ENCODE assay signal across 9 cellular contexts in genomic region chr14:95143813-95144620, GRCh38. TPM values are rescaled to one million over a fixed set of nuclear protein-coding genes. Genes with fewer than 3 reads are reported as not detected.
DNase-seq lines count a peak whose midpoint lies in the region; ATAC-seq and TF ChIP-seq lines count a peak whose summit lies in the region.
"Had no signal": no experiment of that assay in that cellular context is flagged by ENCODE, and none has a peak within 500 bp of the region (broad histone marks: within the 10 kb centered on the region; RNA-seq: fewer than 3 reads in every experiment).

No MANE protein-coding gene starts in this region.

- TF ChIP-seq RAD21 in IMR-90 (IDR thresholded peaks at IDR 0.05; ENCODE audit: low read length) = no peak

- BruUV-seq in IMR-90 (replicated peaks; lab: Mats Ljungman, UMichigan) = no TSS peak

- ATAC-seq in CD4-positive, alpha-beta T cell (ENCODE audit: poor library complexity) = no peak
- ATAC-seq in IMR-90 (ENCODE audit: low read depth) (0 out of 2 replicates have a peak, but pooled peaks have one; percentile 27), HG03460 (IDR thresholded peaks at IDR 0.05; ENCODE audit: unreplicated experiment) (no peak)

- H3K4me1 ChIP-seq in IMR-90 (ENCODE audit: control insufficient read depth, insufficient read depth, low read length) = peaks cover 3% of the 10 kb centered on the region

- dilution Hi-C loops in IMR-90 (cut with HindIII; ENCODE audit: low sequenced_read_pairs, unreplicated experiment) = no loop called here

- TF ChIP-seq POLR2A in IMR-90 (IDR thresholded peaks at IDR 0.05; ENCODE audit: low read depth, low read length) = no peak

- H3K23ac ChIP-seq in IMR-90 (ENCODE audit: low read depth, low read length) = no peak overlapping the region

- no peaks in the 10 kb centered on the region for H3K36me3 ChIP-seq in IMR-90 (ENCODE audit: control insufficient read depth, insufficient read depth, low read length)
- H3K36me3 ChIP-seq in H7 (replicated peaks; ENCODE audit: control insufficient read depth, insufficient read depth, low read length) = no peaks in the 10 kb centered on the region

- H3K4me3 Mint-ChIP-seq in CD4-positive, alpha-beta T cell = peak overlapping the region; percentile 13
- peak overlapping the region; percentile 31 for H3K4me3 Mint-ChIP-seq in osteocyte (ENCODE audit: unreplicated experiment)
- H3K4me3 Mint-ChIP-seq: nephron had no signal

- H4K91ac ChIP-seq in IMR-90 (ENCODE audit: insufficient read depth, low read depth, low read length) = no peak overlapping the region

- H3K9me1 ChIP-seq in IMR-90 (ENCODE audit: insufficient read depth, low read length) = peaks cover 5% of the 10 kb centered on the region

- H2BK20ac ChIP-seq in IMR-90 (ENCODE audit: low read depth, low read length) = no peak overlapping the region

- in situ Hi-C loops in IMR-90 (cut with MboI; ENCODE audit: low sequenced_read_pairs) = loop anchor here (25.0 kb wide), 1 partner anchor 368 kb away; the partner anchor contains the start of gene SYNE3

- peak overlapping the region; percentile 36 for H3K4me2 ChIP-seq in IMR-90 (ENCODE audit: low read depth, low read length)

- no peak overlapping the region for H2BK15ac ChIP-seq in IMR-90 (ENCODE audit: low read depth, low read length)

- no peak overlapping the region for H3K27ac Mint-ChIP-seq in CD4-positive, alpha-beta T cell
- peak overlapping the region; percentile 77 for H3K27ac Mint-ChIP-seq in osteocyte (ENCODE audit: unreplicated experiment)
- H3K27ac Mint-ChIP-seq: nephron had no signal

- no peak for TF ChIP-seq CTCF in CD4-positive, alpha-beta T cell (IDR thresholded peaks at IDR 0.05)
- no peak for TF ChIP-seq CTCF in IMR-90 (conservative IDR thresholded peaks at IDR 0.05; ENCODE audit: low read depth, low read length)
- TF ChIP-seq CTCF in coronary artery (IDR thresholded peaks at IDR 0.05) = no peak
- no peak for TF ChIP-seq CTCF in osteocyte (IDR thresholded peaks at IDR 0.05)

- H4K8ac ChIP-seq in IMR-90 (ENCODE audit: low read depth in 2 of 2, low read length in 2 of 2) = no peak overlapping the region

- WGBS in IMR-90 (ENCODE audit: extremely low coverage in 2 of 2, insufficient read length in 1 of 2), 2 experiments = no CpG with 5 or more reads among the region's 4 CpGs

- H3K14ac ChIP-seq in IMR-90 (replicated peaks; ENCODE audit: low read depth, low read length) = no peak overlapping the region

- H4K5ac ChIP-seq in IMR-90 (ENCODE audit: low read depth, low read length) = no peak overlapping the region

- H3K36me3 Mint-ChIP-seq in CD4-positive, alpha-beta T cell (ENCODE audit: low read depth) = peaks cover 57% of the 10 kb centered on the region
- peaks cover 12% of the 10 kb centered on the region for H3K36me3 Mint-ChIP-seq in osteocyte (ENCODE audit: unreplicated experiment)

- no peak overlapping the region for H2AFZ ChIP-seq in IMR-90 (replicated peaks; ENCODE audit: low read length, poor library complexity)

- no peak overlapping the region for H2AK9ac ChIP-seq in IMR-90 (replicated peaks; ENCODE audit: low read depth, low read length, poor library complexity)

- peaks cover 33% of the 10 kb centered on the region for H4K20me1 ChIP-seq in IMR-90 (ENCODE audit: insufficient read depth, low read length)

- H3K9me3 Mint-ChIP-seq in CD4-positive, alpha-beta T cell = peaks cover 5% of the 10 kb centered on the region
- H3K9me3 Mint-ChIP-seq in osteocyte (ENCODE audit: unreplicated experiment) = peaks cover 9% of the 10 kb centered on the region

- no peaks in the 10 kb centered on the region for H3K27me3 Mint-ChIP-seq in CD4-positive, alpha-beta T cell
- H3K27me3 Mint-ChIP-seq in osteocyte (ENCODE audit: unreplicated experiment) = no peaks in the 10 kb centered on the region

- no peaks in the 10 kb centered on the region for H3K27me3 ChIP-seq in CD4-positive, alpha-beta T cell (ENCODE audit: control insufficient read depth, insufficient read depth, low read length)
- no peaks in the 10 kb centered on the region for H3K27me3 ChIP-seq in IMR-90 (ENCODE audit: control insufficient read depth, insufficient read depth, low read length)
- no peaks in the 10 kb centered on the region for H3K27me3 ChIP-seq in H7 (ENCODE audit: control insufficient read depth, insufficient read depth, low read length)

- H3K56ac ChIP-seq in IMR-90 (ENCODE audit: extremely low read depth, insufficient read depth, low read length) = no peak overlapping the region

- no peak for DNase-seq in CD4-positive, alpha-beta T cell
- DNase-seq in IMR-90 (peak; percentile 29), coronary artery (ENCODE audit: low spot score) (no peak), osteocyte (ENCODE audit: extremely low spot score, unreplicated experiment) (no peak), HPDE6-E6E7 (ENCODE audit: extremely low spot score) (no peak), NCI-H2227 treated with DMSO at 0.1 percent for 48 hours (lab: John Stamatoyannopoulos, UW) (no peak), H7 (no peak)

- H2AK5ac ChIP-seq in IMR-90 (ENCODE audit: low read depth, low read length) = no peak overlapping the region

- CTCF ChIA-PET in CD4-positive, alpha-beta T cell (lab: Charles Lee) = no interaction called here
- CTCF ChIA-PET in IMR-90 (lab: Yijun Ruan, JAX) = no interaction called here

- peaks cover 16 to 60% of the 10 kb centered on the region in 2 experiments for H3K79me1 ChIP-seq in IMR-90 (ENCODE audit: low read depth in 1 of 2, low read length in 2 of 2)

- H3K4me3 ChIP-seq in IMR-90 (ENCODE audit: insufficient read depth, low read depth, low read length) (no peak overlapping the region), coronary artery (peak overlapping the region; percentile 12), H7 (ENCODE audit: insufficient read depth, low read depth, low read length) (no peak overlapping the region)

- H3K27ac ChIP-seq in CD4-positive, alpha-beta T cell (ENCODE audit: low read depth, low read length) = no peak overlapping the region
- no peak overlapping the region for H3K27ac ChIP-seq in IMR-90 (ENCODE audit: insufficient read depth, low read length)
- peak overlapping the region in 1 of 2 donors; percentile 39 for H3K27ac ChIP-seq in coronary artery

- H2BK5ac ChIP-seq in IMR-90 (ENCODE audit: low read depth, low read length, poor library complexity, severe bottlenecking) = peak overlapping the region; percentile 29

- intact Hi-C loops in CD4-positive, alpha-beta T cell (cut with DNase I, micrococcal nuclease) = no loop called here
- intact Hi-C loops in IMR-90 (cut with micrococcal nuclease) = no loop called here

- H2BK120ac ChIP-seq in IMR-90 (ENCODE audit: low read depth, low read length) = no peak overlapping the region

- peak overlapping the region; percentile 35; the same call in 1 of the 2 replicates for H3K18ac ChIP-seq in IMR-90 (ENCODE audit: low read depth, low read length)

- no peak overlapping the region for H3K9ac ChIP-seq in IMR-90 (ENCODE audit: low read depth, low read length)

- peaks cover 4% of the 10 kb centered on the region for H3K9me3 ChIP-seq in CD4-positive, alpha-beta T cell (ENCODE audit: control insufficient read depth, low read length)
- H3K9me3 ChIP-seq in IMR-90 (ENCODE audit: control insufficient read depth, insufficient read depth, low read length) = no peaks in the 10 kb centered on the region; the same call in 1 of the 2 replicates

- POLR2A ChIA-PET in CD4-positive, alpha-beta T cell (lab: Charles Lee) = interaction anchor here (1.2 kb wide), 1 partner anchor 13 kb away, joined by 4 read pairs; no protein-coding TSS in a partner anchor
- POLR2A ChIA-PET in IMR-90 (lab: Charles Lee; ENCODE audit: unreplicated experiment) = no interaction called here

- H3K4me1 Mint-ChIP-seq in CD4-positive, alpha-beta T cell (ENCODE audit: low read depth) = peaks cover 89% of the 10 kb centered on the region
- H3K4me1 Mint-ChIP-seq in osteocyte (ENCODE audit: unreplicated experiment) = peaks cover 41% of the 10 kb centered on the region

- no peak overlapping the region for H3K4ac ChIP-seq in IMR-90 (ENCODE audit: low read depth, low read length)

TF ChIP-seq in IMR-90, 13 proteins besides CTCF, POLR2A, EP300 and RAD21:
- TF ChIP-seq RCOR1 (IDR thresholded peaks at IDR 0.05; ENCODE audit: insufficient replicate concordance, low read length) = no peak
- no peak for TF ChIP-seq CEBPB (IDR thresholded peaks at IDR 0.05; ENCODE audit: low read depth, low read length)

RNA-seq across cellular contexts. Expression of gene DICER1, which starts 13.3 kb away (rescaled TPM):
- total RNA-seq in CD4-positive, alpha-beta T cell = 10 to 100 TPM; 53.7 to 66.0 TPM
- 41.7 and 49.5 TPM in 2 replicates for total RNA-seq in IMR-90 (2012; rRNA removed)
- polyA plus RNA-seq in IMR-90 (2012; rRNA removed) = 8.3 and 9.7 TPM in 2 replicates
- 2.3 and 2.8 TPM in 2 replicates for polyA plus RNA-seq in IMR-90 (2012; cell fraction: cytosol; rRNA removed)
- 6.1 and 45.4 TPM in 2 replicates for polyA plus RNA-seq in IMR-90 (2012; cell fraction: nucleus; rRNA removed; ENCODE audit: low replicate concordance)
- 51.7 and 55.9 TPM in 2 replicates for total RNA-seq in osteocyte
- 39.7 and 68.8 TPM in 2 replicates for total RNA-seq in H7 (2014; rRNA removed; shearing (Covaris generic))
